ENCODE assay signal across 22 cellular contexts in the genomic region with DNA sequence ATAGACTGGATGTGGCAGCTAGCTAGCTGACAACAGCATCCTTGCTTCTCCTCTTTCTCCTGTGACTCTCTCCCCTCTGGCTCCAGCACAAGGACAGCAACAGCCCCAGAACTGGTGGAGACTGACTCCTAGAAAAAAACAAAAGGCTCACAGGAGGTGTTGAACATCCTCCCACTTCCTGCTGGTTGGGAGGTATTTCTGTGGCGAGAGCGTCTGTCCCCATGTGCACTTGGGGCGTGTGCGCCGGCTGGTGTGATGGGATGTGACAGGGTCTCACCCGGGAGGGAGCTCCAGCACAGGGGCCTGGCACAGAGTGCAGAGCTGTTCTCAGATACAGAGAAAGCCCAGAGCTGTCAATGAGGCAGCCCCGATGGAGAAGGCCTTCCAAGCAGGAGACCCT.
DNase-seq lines count a peak whose midpoint lies in the region; ATAC-seq, FAIRE-seq and TF ChIP-seq lines count a peak whose summit lies in the region.
"Had no signal": no experiment of that assay in that cellular context is flagged by ENCODE, and none has a peak within 500 bp of the region (broad histone marks: within the 10 kb centered on the region; RNA-seq: fewer than 3 reads in every experiment).

No MANE protein-coding gene starts in this region.

- peak overlapping the region; percentile 99 for H3K4me3 Mint-ChIP-seq in glutamatergic neuron (ENCODE audit: unreplicated experiment)
- H3K4me3 Mint-ChIP-seq in activated T-helper 2 cell treated with anti-CD3 and anti-CD28 coated beads, Interferon-gamma antibody, Interleukin-2, Interleukin-4, amounts not matched to agents 10 μg/mL and 5 μg/mL and 100 μg/mL, durations not matched to agents 14 hours and 24 hours and 36 hours (ENCODE audit: low read depth): no peak overlapping the region
- H3K4me3 Mint-ChIP-seq: CD8-positive, alpha-beta memory T cell; H9 had no signal

- no peak overlapping the region for H3K4me2 ChIP-seq in DND-41 (ENCODE audit: insufficient read depth, low read length)
- H3K4me2 ChIP-seq: A549 had no signal

- no peaks in the 10 kb centered on the region for H3K27me3 ChIP-seq in DND-41 (ENCODE audit: insufficient read depth, low read length, poor library complexity)
- no peaks in the 10 kb centered on the region for H3K27me3 ChIP-seq in SJCRH30

- H3K9me3 ChIP-seq in DND-41 (ENCODE audit: insufficient read depth, low read length, severe bottlenecking): no peaks in the 10 kb centered on the region
- no peaks in the 10 kb centered on the region for H3K9me3 ChIP-seq in SJCRH30 (replicated peaks)
- H3K9me3 ChIP-seq: A549 had no signal

- 0 out of 3 replicates have a peak, but pooled peaks have one; percentile 17 for ATAC-seq in DND-41 (ENCODE audit: insufficient read depth, low read depth)
- ATAC-seq: A549, HepG2 had no signal

- H3K36me3 ChIP-seq in DND-41 (ENCODE audit: insufficient read depth, low read length): no peaks in the 10 kb centered on the region
- no peaks in the 10 kb centered on the region for H3K36me3 ChIP-seq in SJCRH30

- H2AFZ ChIP-seq in DND-41 (ENCODE audit: low read depth, low read length): no peak overlapping the region

- peaks cover 20% of the 10 kb centered on the region for H3K9me3 Mint-ChIP-seq in glutamatergic neuron (ENCODE audit: unreplicated experiment)
- H3K9me3 Mint-ChIP-seq in activated T-helper 2 cell treated with anti-CD3 and anti-CD28 coated beads, Interferon-gamma antibody, Interleukin-2, Interleukin-4, amounts not matched to agents 10 μg/mL and 5 μg/mL and 100 μg/mL, durations not matched to agents 14 hours and 24 hours and 36 hours: no peaks in the 10 kb centered on the region
- H3K9me3 Mint-ChIP-seq: CD8-positive, alpha-beta memory T cell; H9 had no signal

- H3K4me3 ChIP-seq in DND-41 (ENCODE audit: low read depth in 1 of 2, low read length in 2 of 2): no peak overlapping the region
- H3K4me3 ChIP-seq in SJCRH30: no peak overlapping the region
- H3K4me3 ChIP-seq: A549, SK-N-MC had no signal

- H3K27ac ChIP-seq in DND-41 (ENCODE audit: low read length) (no peak overlapping the region), SJCRH30 (no peak overlapping the region; the same call in 1 of the 2 replicates)
- H3K27ac ChIP-seq: A549, SK-N-MC had no signal

- no peaks in the 10 kb centered on the region for H4K20me1 ChIP-seq in DND-41 (ENCODE audit: insufficient read depth, low read length)

- DNase-seq in DND-41 (no peak), SJCRH30 (peak; percentile 57 to 80), glutamatergic neuron (no peak), pons (ENCODE audit: low spot score) (peak; percentile 26), D721Med (ENCODE audit: insufficient read length, low spot score) (no peak), NCI-H1105 (lab: John Stamatoyannopoulos, UW) (no peak), head of caudate nucleus (no peak)
- no peak for DNase-seq in activated T-helper 2 cell treated with anti-CD3 and anti-CD28 coated beads, Interferon-gamma antibody, Interleukin-2, Interleukin-4, amounts not matched to agents 10 μg/mL and 5 μg/mL and 100 μg/mL, durations not matched to agents 14 hours and 24 hours and 36 hours (ENCODE audit: low spot score)
- DNase-seq: C1 segment of cervical spinal cord; CD8-positive, alpha-beta memory T cell; H9; KG1; MV-4-11; NCI-H1436; NCI-H2081; NCI-H2171 treated with DMSO at 0.1 percent for 48 hours; NCI-H748 treated with DMSO at 0.1 percent for 48 hours; NK-92 treated with Interleukin-12 subunit alpha and Interleukin-12 subunit beta, amount 100 ng/mL, for 24 hours; Right ventricle myocardium superior had no signal

- H3K36me3 Mint-ChIP-seq in glutamatergic neuron (ENCODE audit: unreplicated experiment): peaks cover 16% of the 10 kb centered on the region
- no peaks in the 10 kb centered on the region for H3K36me3 Mint-ChIP-seq in activated T-helper 2 cell treated with anti-CD3 and anti-CD28 coated beads, Interferon-gamma antibody, Interleukin-2, Interleukin-4, amounts not matched to agents 10 μg/mL and 5 μg/mL and 100 μg/mL, durations not matched to agents 14 hours and 24 hours and 36 hours (ENCODE audit: low read depth)
- H3K36me3 Mint-ChIP-seq: CD8-positive, alpha-beta memory T cell had no signal

- no peak overlapping the region for H3K9ac ChIP-seq in DND-41 (ENCODE audit: low read depth, low read length)

- no peak overlapping the region for H3K27ac Mint-ChIP-seq in glutamatergic neuron (ENCODE audit: unreplicated experiment)
- H3K27ac Mint-ChIP-seq in activated T-helper 2 cell treated with anti-CD3 and anti-CD28 coated beads, Interferon-gamma antibody, Interleukin-2, Interleukin-4, amounts not matched to agents 10 μg/mL and 5 μg/mL and 100 μg/mL, durations not matched to agents 14 hours and 24 hours and 36 hours: no peak overlapping the region
- H3K27ac Mint-ChIP-seq: CD8-positive, alpha-beta memory T cell; H9 had no signal

- no peaks in the 10 kb centered on the region for H3K4me1 ChIP-seq in DND-41 (ENCODE audit: insufficient read depth, low read length)
- peaks cover 23% of the 10 kb centered on the region for H3K4me1 ChIP-seq in SJCRH30

- H3K79me2 ChIP-seq in DND-41 (ENCODE audit: insufficient read depth, low read length): no peaks in the 10 kb centered on the region

- peaks cover 53% of the 10 kb centered on the region for H3K4me1 Mint-ChIP-seq in glutamatergic neuron (ENCODE audit: low read depth, unreplicated experiment)
- H3K4me1 Mint-ChIP-seq in activated T-helper 2 cell treated with anti-CD3 and anti-CD28 coated beads, Interferon-gamma antibody, Interleukin-2, Interleukin-4, amounts not matched to agents 10 μg/mL and 5 μg/mL and 100 μg/mL, durations not matched to agents 14 hours and 24 hours and 36 hours (ENCODE audit: low read depth): peaks cover 5% of the 10 kb centered on the region

- H3K27me3 Mint-ChIP-seq in glutamatergic neuron (ENCODE audit: unreplicated experiment): peaks cover 15% of the 10 kb centered on the region
- peaks cover 74% of the 10 kb centered on the region for H3K27me3 Mint-ChIP-seq in activated T-helper 2 cell treated with anti-CD3 and anti-CD28 coated beads, Interferon-gamma antibody, Interleukin-2, Interleukin-4, amounts not matched to agents 10 μg/mL and 5 μg/mL and 100 μg/mL, durations not matched to agents 14 hours and 24 hours and 36 hours (ENCODE audit: low read depth)

- no peak for TF ChIP-seq CTCF in DND-41 (IDR thresholded peaks at IDR 0.05; ENCODE audit: borderline replicate concordance, extremely low read depth, low read length, poor library complexity, severe bottlenecking)
- TF ChIP-seq CTCF in glutamatergic neuron (IDR thresholded peaks at IDR 0.05; ENCODE audit: partially characterized antibody, unreplicated experiment): no peak
- TF ChIP-seq CTCF in D721Med (IDR thresholded peaks at IDR 0.05; ENCODE audit: insufficient read depth, missing control alignments): no peak

- FAIRE-seq in D721Med (lab: Jason Lieb, UNC): no peak
- FAIRE-seq: A549, HepG2 had no signal

- intact Hi-C loops in head of caudate nucleus (cut with DNase I): no loop called here
- intact Hi-C loops in activated T-helper 2 cell treated with anti-CD3 and anti-CD28 coated beads, Interferon-gamma antibody, Interleukin-2, Interleukin-4, amounts not matched to agents 10 μg/mL and 5 μg/mL and 100 μg/mL, durations not matched to agents 14 hours and 24 hours and 36 hours (cut with micrococcal nuclease): no loop called here

Comparison
In these comparisons a context has a peak if more than half of its experiments do, and no peak if none do; other contexts are left out.
1. DNase-seq: peak in SJCRH30 (2 of 2) and pons (single experiment); none in DND-41 (single experiment), glutamatergic neuron (single experiment), D721Med (single experiment), NCI-H1105 (single experiment), head of caudate nucleus (0 of 42) and activated T-helper 2 cell treated with anti-CD3 and anti-CD28 coated beads, Interferon-gamma antibody, Interleukin-2, Interleukin-4, amounts not matched to agents 10 μg/mL and 5 μg/mL and 100 μg/mL, durations not matched to agents 14 hours and 24 hours and 36 hours (single experiment).